2 cellular contexts compared by ENCODE assay signal in the genomic region with DNA sequence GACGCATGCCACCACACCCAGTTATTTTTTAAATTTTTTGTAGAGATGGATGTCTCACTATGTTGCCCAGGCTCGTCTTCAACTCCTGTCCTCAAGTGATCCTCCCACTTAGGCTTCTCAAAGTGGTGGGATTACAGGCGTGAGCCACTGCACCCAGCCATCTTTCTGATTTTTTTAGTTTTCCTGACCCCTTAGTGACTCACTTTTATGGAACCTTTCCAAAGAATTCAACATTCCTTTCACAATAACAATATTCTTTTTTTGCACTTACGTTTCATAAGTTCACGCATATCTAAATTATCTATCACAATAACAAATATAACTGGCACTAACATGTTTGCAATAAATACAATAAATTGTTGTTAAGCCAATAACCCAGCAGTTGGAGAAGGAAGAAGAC.
TF ChIP-seq lines count a peak whose summit lies in the region.

No MANE protein-coding gene starts in this region.

TF ChIP-seq in HCT116, 20 proteins besides CTCF, POLR2A, EP300 and RAD21 (continued from another document):
- TF ChIP-seq JUND (IDR thresholded peaks at IDR 0.05) (no peak), POLR2AphosphoS5 (IDR thresholded peaks at IDR 0.05; ENCODE audit: low read depth, low read length) (no peak), SRF (IDR thresholded peaks at IDR 0.05; ENCODE audit: low read depth) (no peak)

TF ChIP-seq in WTC11, 78 proteins besides CTCF, POLR2A, EP300 and RAD21 (continued from another document):
- TF ChIP-seq, protein P1, sequence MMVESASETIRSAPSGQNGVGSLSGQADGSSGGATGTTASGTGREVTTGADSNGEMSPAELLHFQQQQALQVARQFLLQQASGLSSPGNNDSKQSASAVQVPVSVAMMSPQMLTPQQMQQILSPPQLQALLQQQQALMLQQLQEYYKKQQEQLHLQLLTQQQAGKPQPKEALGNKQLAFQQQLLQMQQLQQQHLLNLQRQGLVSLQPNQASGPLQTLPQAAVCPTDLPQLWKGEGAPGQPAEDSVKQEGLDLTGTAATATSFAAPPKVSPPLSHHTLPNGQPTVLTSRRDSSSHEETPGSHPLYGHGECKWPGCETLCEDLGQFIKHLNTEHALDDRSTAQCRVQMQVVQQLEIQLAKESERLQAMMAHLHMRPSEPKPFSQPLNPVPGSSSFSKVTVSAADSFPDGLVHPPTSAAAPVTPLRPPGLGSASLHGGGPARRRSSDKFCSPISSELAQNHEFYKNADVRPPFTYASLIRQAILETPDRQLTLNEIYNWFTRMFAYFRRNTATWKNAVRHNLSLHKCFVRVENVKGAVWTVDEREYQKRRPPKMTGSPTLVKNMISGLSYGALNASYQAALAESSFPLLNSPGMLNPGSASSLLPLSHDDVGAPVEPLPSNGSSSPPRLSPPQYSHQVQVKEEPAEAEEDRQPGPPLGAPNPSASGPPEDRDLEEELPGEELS (CRISPR knock-in tag; IDR thresholded peaks at IDR 0.05): no peak
- no peak for TF ChIP-seq EMX1 (CRISPR knock-in tag; IDR thresholded peaks at IDR 0.05)
- TF ChIP-seq ZNF121 (CRISPR knock-in tag; IDR thresholded peaks at IDR 0.05): no peak
- TF ChIP-seq FOXJ3 (CRISPR knock-in tag; IDR thresholded peaks at IDR 0.05; ENCODE audit: borderline replicate concordance): no peak
- TF ChIP-seq, protein P2, sequence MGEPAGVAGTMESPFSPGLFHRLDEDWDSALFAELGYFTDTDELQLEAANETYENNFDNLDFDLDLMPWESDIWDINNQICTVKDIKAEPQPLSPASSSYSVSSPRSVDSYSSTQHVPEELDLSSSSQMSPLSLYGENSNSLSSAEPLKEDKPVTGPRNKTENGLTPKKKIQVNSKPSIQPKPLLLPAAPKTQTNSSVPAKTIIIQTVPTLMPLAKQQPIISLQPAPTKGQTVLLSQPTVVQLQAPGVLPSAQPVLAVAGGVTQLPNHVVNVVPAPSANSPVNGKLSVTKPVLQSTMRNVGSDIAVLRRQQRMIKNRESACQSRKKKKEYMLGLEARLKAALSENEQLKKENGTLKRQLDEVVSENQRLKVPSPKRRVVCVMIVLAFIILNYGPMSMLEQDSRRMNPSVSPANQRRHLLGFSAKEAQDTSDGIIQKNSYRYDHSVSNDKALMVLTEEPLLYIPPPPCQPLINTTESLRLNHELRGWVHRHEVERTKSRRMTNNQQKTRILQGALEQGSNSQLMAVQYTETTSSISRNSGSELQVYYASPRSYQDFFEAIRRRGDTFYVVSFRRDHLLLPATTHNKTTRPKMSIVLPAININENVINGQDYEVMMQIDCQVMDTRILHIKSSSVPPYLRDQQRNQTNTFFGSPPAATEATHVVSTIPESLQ (CRISPR knock-in tag; IDR thresholded peaks at IDR 0.05): no peak
- no peak for TF ChIP-seq CREM (CRISPR knock-in tag; IDR thresholded peaks at IDR 0.05)
- no peak for TF ChIP-seq TP53 (CRISPR knock-in tag; IDR thresholded peaks at IDR 0.05)
